Comparison of ENCODE assay signal across 23 cellular contexts in genomic region chr2:176297737-176298136, GRCh38.
"Had no signal": no experiment of that assay in that cellular context is flagged by ENCODE, and none has a peak within 500 bp of the region (broad histone marks: within the 10 kb centered on the region; RNA-seq: fewer than 3 reads in every experiment).

No MANE protein-coding gene starts in this region.

- H3K27me3 ChIP-seq: brain microvascular endothelial cell, cardiac muscle cell had no signal

- DNase-seq: activated CD4-positive, alpha-beta memory T cell treated with anti-CD3 and anti-CD28 coated beads for 36 hours; activated CD4-positive, alpha-beta T cell treated with anti-CD3 and anti-CD28 coated beads, Interleukin-2, amount 10 ng/mL, durations not matched to agents 7 days and 5 days; activated CD4-positive, CD25-positive, alpha-beta regulatory T cell; activated CD8-positive, alpha-beta memory T cell treated with anti-CD3 and anti-CD28 coated beads for 24 hours; activated gamma-delta T cell; activated naive CD4-positive, alpha-beta T cell treated with anti-CD3 and anti-CD28 coated beads, Interleukin-2, amount 10 ng/mL, durations not matched to agents 7 days and 5 days; activated naive CD8-positive, alpha-beta T cell treated with anti-CD3 and anti-CD28 coated beads for 36 hours; activated T-cell treated with anti-CD3 and anti-CD28 coated beads, Interleukin-2, amount 50 U/mL, for 48 hours; brain microvascular endothelial cell; NCI-H1092 treated with DMSO at 0.1 percent for 48 hours; NCI-H1417 treated with DMSO at 0.1 percent for 48 hours; NCI-H1694; NCI-H2029; NCI-H2107; NCI-H2171 treated with DMSO at 0.1 percent for 48 hours; NCI-H226; SIG-M5; T-helper 17 cell; T-helper 9 cell had no signal

- H3K27ac Mint-ChIP-seq: activated CD4-positive, alpha-beta memory T cell treated with anti-CD3 and anti-CD28 coated beads for 36 hours; activated CD4-positive, alpha-beta T cell treated with anti-CD3 and anti-CD28 coated beads, Interleukin-2, amount 10 ng/mL, durations not matched to agents 7 days and 5 days; activated naive CD4-positive, alpha-beta T cell treated with anti-CD3 and anti-CD28 coated beads, Interleukin-2, amount 10 ng/mL, durations not matched to agents 7 days and 5 days; activated naive CD8-positive, alpha-beta T cell treated with anti-CD3 and anti-CD28 coated beads for 36 hours; activated T-helper 17 cell treated with anti-CD3 and anti-CD28 coated beads, Interleukin-2, amount 50 U/mL, for 72 hours; T-helper 17 cell had no signal

- H3K36me3 ChIP-seq: brain microvascular endothelial cell had no signal

- H3K4me3 Mint-ChIP-seq: activated CD4-positive, alpha-beta memory T cell treated with anti-CD3 and anti-CD28 coated beads for 36 hours; activated CD4-positive, alpha-beta T cell treated with anti-CD3 and anti-CD28 coated beads, Interleukin-2, amount 10 ng/mL, durations not matched to agents 7 days and 5 days; activated naive CD4-positive, alpha-beta T cell treated with anti-CD3 and anti-CD28 coated beads, Interleukin-2, amount 10 ng/mL, durations not matched to agents 7 days and 5 days; activated naive CD8-positive, alpha-beta T cell treated with anti-CD3 and anti-CD28 coated beads for 36 hours; activated T-helper 17 cell treated with anti-CD3 and anti-CD28 coated beads, Interleukin-2, amount 50 U/mL, for 72 hours; T-helper 17 cell had no signal

- H3K9ac ChIP-seq: KMS-11 had no signal

- H3K9me3 Mint-ChIP-seq: activated CD4-positive, alpha-beta memory T cell treated with anti-CD3 and anti-CD28 coated beads for 36 hours; activated CD4-positive, alpha-beta T cell treated with anti-CD3 and anti-CD28 coated beads, Interleukin-2, amount 10 ng/mL, durations not matched to agents 7 days and 5 days; activated naive CD4-positive, alpha-beta T cell treated with anti-CD3 and anti-CD28 coated beads, Interleukin-2, amount 10 ng/mL, durations not matched to agents 7 days and 5 days; activated naive CD8-positive, alpha-beta T cell treated with anti-CD3 and anti-CD28 coated beads for 36 hours; activated T-helper 17 cell treated with anti-CD3 and anti-CD28 coated beads, Interleukin-2, amount 50 U/mL, for 72 hours had no signal

- ATAC-seq: activated T-helper 17 cell treated with anti-CD3 and anti-CD28 coated beads, Interleukin-2, amount 50 U/mL, for 72 hours; T-helper 17 cell had no signal

- H3K4me1 Mint-ChIP-seq: activated T-helper 17 cell treated with anti-CD3 and anti-CD28 coated beads, Interleukin-2, amount 50 U/mL, for 72 hours had no signal

- H3K27ac ChIP-seq: brain microvascular endothelial cell, cardiac muscle cell, KMS-11, VCaP had no signal

- H3K4me3 ChIP-seq: cardiac muscle cell had no signal

- H3K27me3 Mint-ChIP-seq: activated CD4-positive, alpha-beta memory T cell treated with anti-CD3 and anti-CD28 coated beads for 36 hours; activated CD4-positive, alpha-beta T cell treated with anti-CD3 and anti-CD28 coated beads, Interleukin-2, amount 10 ng/mL, durations not matched to agents 7 days and 5 days; activated naive CD4-positive, alpha-beta T cell treated with anti-CD3 and anti-CD28 coated beads, Interleukin-2, amount 10 ng/mL, durations not matched to agents 7 days and 5 days; activated naive CD8-positive, alpha-beta T cell treated with anti-CD3 and anti-CD28 coated beads for 36 hours; activated T-helper 17 cell treated with anti-CD3 and anti-CD28 coated beads, Interleukin-2, amount 50 U/mL, for 72 hours; T-helper 17 cell had no signal
